23 cellular contexts compared by ENCODE assay signal in genomic region chr6:52693777-52694176, GRCh38.
"Had no signal": no experiment of that assay in that cellular context is flagged by ENCODE, and none has a peak within 500 bp of the region (broad histone marks: within the 10 kb centered on the region; RNA-seq: fewer than 3 reads in every experiment).

No MANE protein-coding gene starts in this region.

- H3K36me3 Mint-ChIP-seq: mesothelial cell of epicardium, naive B cell had no signal

- H3K4me2 ChIP-seq: hepatocyte had no signal

- FAIRE-seq: colon, endothelial cell of umbilical vein, frontal cortex, islet of Langerhans, keratinocyte had no signal

- H3K36me3 ChIP-seq: esophagus muscularis mucosa, gastroesophageal sphincter, heart left ventricle, left ventricle myocardium inferior, lower lobe of right lung had no signal

- H3K27ac Mint-ChIP-seq: mesothelial cell of epicardium, naive B cell had no signal

- H3K9me3 ChIP-seq: esophagus muscularis mucosa, gastroesophageal sphincter, heart left ventricle, left ventricle myocardium inferior, lower lobe of right lung, mucosa of descending colon had no signal

- H3K27me3 ChIP-seq: dorsolateral prefrontal cortex, esophagus muscularis mucosa, foreskin keratinocyte, gastroesophageal sphincter, hepatocyte had no signal

- H2AFZ ChIP-seq: hepatocyte had no signal

- H3K4me3 Mint-ChIP-seq: mesothelial cell of epicardium, naive B cell had no signal

- ATAC-seq: foreskin keratinocyte, gastroesophageal sphincter, heart left ventricle, left cardiac atrium, lower lobe of right lung, mucosa of descending colon had no signal

- DNase-seq: dermis blood vessel endothelial cell; dorsolateral prefrontal cortex; effector CD4-positive, alpha-beta T cell; effector memory CD4-positive, alpha-beta T cell; foreskin keratinocyte; heart left ventricle; hypothalamus; left cardiac atrium; left ventricle myocardium inferior; lower lobe of right lung; mesenchymal stem cell; mucosa of descending colon; naive B cell had no signal

- H3K4me1 Mint-ChIP-seq: naive B cell had no signal

- H3K4me1 ChIP-seq: esophagus muscularis mucosa, foreskin keratinocyte, gastroesophageal sphincter, heart left ventricle, left ventricle myocardium inferior, lower lobe of right lung had no signal

- H3K9me3 Mint-ChIP-seq: naive B cell had no signal

- H3K79me2 ChIP-seq: hepatocyte had no signal

- H3K27ac ChIP-seq: coronary artery, dorsolateral prefrontal cortex, esophagus muscularis mucosa, foreskin keratinocyte, gastroesophageal sphincter, heart left ventricle, hepatocyte, left ventricle myocardium inferior, lower lobe of right lung had no signal

- H3K4me3 ChIP-seq: coronary artery, dorsolateral prefrontal cortex, esophagus muscularis mucosa, gastroesophageal sphincter, heart left ventricle, hepatocyte, left ventricle myocardium inferior, lower lobe of right lung, mucosa of descending colon had no signal
